10 cellular contexts compared by ENCODE assay signal in genomic region chr9:35828716-35829083, GRCh38. TPM values are rescaled to one million over a fixed set of nuclear protein-coding genes. Genes with fewer than 3 reads are reported as not detected.
A peak's percentile ranks its signal among the peaks of the same experiment; 100 is the strongest.
DNase-seq lines count a peak whose midpoint lies in the region; ATAC-seq and TF ChIP-seq lines count a peak whose summit lies in the region.
"Had no signal": no experiment of that assay in that cellular context is flagged by ENCODE, and none has a peak within 500 bp of the region (broad histone marks: within the 10 kb centered on the region; RNA-seq: fewer than 3 reads in every experiment).

Gene FAM221B, minus strand, starts transcription at chr9:35828732. Its CDS starts 2,571 bp downstream, at chr9:35826161.

- WGBS in trophoblast cell (ENCODE audit: extremely low coverage, insufficient coverage, insufficient read length): no CpG with 5 or more reads among the region's 21 CpGs

- H3K27me3 ChIP-seq in H7 (ENCODE audit: control insufficient read depth, insufficient read depth, low read length): no peaks in the 10 kb centered on the region; the same call in 1 of the 2 replicates
- no peaks in the 10 kb centered on the region for H3K27me3 ChIP-seq in WERI-Rb-1 (ENCODE audit: insufficient read depth, low read depth, severe bottlenecking)
- no peaks in the 10 kb centered on the region for H3K27me3 ChIP-seq in trophoblast cell (ENCODE audit: insufficient read depth, low read length)

- peak within 1 kb of the TSS; percentile 44 for H2AK5ac ChIP-seq in trophoblast cell (ENCODE audit: low read length)

- peak within 1 kb of the TSS; percentile 90 for H3K9ac ChIP-seq in trophoblast cell (ENCODE audit: low read length)

- peak within 1 kb of the TSS; percentile 99 for H3K4me2 ChIP-seq in trophoblast cell (ENCODE audit: low read length)

- TF ChIP-seq CTCF in WERI-Rb-1 (IDR thresholded peaks at IDR 0.05; ENCODE audit: low read depth, low read length) (no peak), fibroblast of the aortic adventitia (IDR thresholded peaks at IDR 0.05; ENCODE audit: insufficient read depth, low read length) (no peak)

- H2AFZ ChIP-seq in trophoblast cell (ENCODE audit: insufficient read depth, low read length, poor library complexity): peak within 1 kb of the TSS; percentile 94

- peak within 1 kb of the TSS; percentile 44 for H2BK5ac ChIP-seq in trophoblast cell (ENCODE audit: low read depth, low read length, poor library complexity)

- no peak for ATAC-seq in HG03025 (IDR thresholded peaks at IDR 0.05; ENCODE audit: low FRiP score, unreplicated experiment)

- H4K8ac ChIP-seq in trophoblast cell (ENCODE audit: low read depth, low read length): peak within 1 kb of the TSS; percentile 97

- H3K79me1 ChIP-seq in trophoblast cell (ENCODE audit: low read length): peaks cover 4% of the 10 kb centered on the region

- H3K4me1 ChIP-seq in trophoblast cell (ENCODE audit: control insufficient read depth in 1 of 2, insufficient read depth in 2 of 2, low read length in 2 of 2): peaks cover 22 to 27% of the 10 kb centered on the region in 2 experiments

- no peaks in the 10 kb centered on the region for H3K9me3 ChIP-seq in WERI-Rb-1 (ENCODE audit: severe bottlenecking)
- H3K9me3 ChIP-seq in trophoblast cell (ENCODE audit: insufficient read depth, low read depth, low read length): no peaks in the 10 kb centered on the region

- H3K4ac ChIP-seq in trophoblast cell (ENCODE audit: low read depth, low read length): peak within 1 kb of the TSS; percentile 73

- H3K27ac ChIP-seq in WERI-Rb-1 (peak within 1 kb of the TSS; percentile 78), trophoblast cell (ENCODE audit: low read depth, low read length) (no peak within 1 kb of the TSS)

- peak within 1 kb of the TSS; percentile 67 for H4K12ac ChIP-seq in trophoblast cell (ENCODE audit: low read depth, low read length)

- peaks cover 3% of the 10 kb centered on the region for H3K79me2 ChIP-seq in trophoblast cell (ENCODE audit: control insufficient read depth, insufficient read depth, low read length, poor library complexity)

- peak within 1 kb of the TSS; percentile 69 for H3K18ac ChIP-seq in trophoblast cell (ENCODE audit: low read length)

- H3K4me3 ChIP-seq in H7 (ENCODE audit: insufficient read depth, low read depth, low read length) (peak within 1 kb of the TSS; percentile 67), WERI-Rb-1 (ENCODE audit: low read depth, low read length) (peak within 1 kb of the TSS; percentile 69), fibroblast of the aortic adventitia (ENCODE audit: low read depth, low read length) (peak within 1 kb of the TSS; percentile 76), trophoblast cell (ENCODE audit: low read depth, low read length) (peak within 1 kb of the TSS; percentile 81)

- H3K14ac ChIP-seq in trophoblast cell (ENCODE audit: low read length): peak within 1 kb of the TSS; percentile 90

- intact Hi-C loops in posterior vena cava (cut with DNase I): loop anchor here (1.0 to 5.0 kb wide), 2 partner anchors 35 to 36 kb away; partner anchors contain the start of gene NPR2 (in 1 of the 2)

- peak within 1 kb of the TSS; percentile 20 for H2BK12ac ChIP-seq in trophoblast cell (ENCODE audit: low read length)

- peak; percentile 19 for DNase-seq in CD1c-positive myeloid dendritic cell (ENCODE audit: extremely low spot score)
- peak; percentile 85 for DNase-seq in H7
- no peak for DNase-seq in WERI-Rb-1
- DNase-seq in fibroblast of the aortic adventitia (ENCODE audit: low read depth): peak; percentile 19
- peak in 1 of 2 donors; percentile 10 for DNase-seq in trophoblast cell
- no peak for DNase-seq in posterior vena cava (ENCODE audit: low spot score)
- no peak for DNase-seq in cortex of kidney (lab: John Stamatoyannopoulos, UW)

- H3K23ac ChIP-seq in trophoblast cell (ENCODE audit: low read length): no peak within 1 kb of the TSS

- H2BK120ac ChIP-seq in trophoblast cell (ENCODE audit: insufficient read depth, low read length, poor library complexity): peak within 1 kb of the TSS; percentile 46

- H4K91ac ChIP-seq in trophoblast cell (ENCODE audit: low read depth, low read length): peak within 1 kb of the TSS; percentile 48

- H3K36me3 ChIP-seq in H7 (replicated peaks; ENCODE audit: control insufficient read depth, insufficient read depth, low read length): no peaks in the 10 kb centered on the region
- no peaks in the 10 kb centered on the region for H3K36me3 ChIP-seq in WERI-Rb-1
- H3K36me3 ChIP-seq in trophoblast cell (ENCODE audit: control insufficient read depth in 1 of 2, insufficient read depth in 2 of 2, low read length in 2 of 2): no peaks in the 10 kb centered on the region

RNA-seq across cellular contexts. Expression of gene FAM221B, which starts in this region (rescaled TPM):
- not detected in 2 replicates for total RNA-seq in H7 (2014; rRNA removed; shearing (Covaris generic))
- not detected in 2 replicates for total RNA-seq in fibroblast of the aortic adventitia (ENCODE audit: low replicate concordance)
- not detected in 2 replicates for polyA plus RNA-seq in trophoblast cell (2013)
- not detected for total RNA-seq in posterior vena cava
- total RNA-seq: LHCN-M2, renal cortical epithelial cell had no signal

Comparison
In these comparisons a context has a peak if more than half of its experiments do, and no peak if none do; other contexts are left out.
1. Peak in DNase-seq and H3K4me3 ChIP-seq in H7; RNA of the gene not detected or under 1 TPM.
2. Peak in DNase-seq and H3K4me3 ChIP-seq in fibroblast of the aortic adventitia; RNA of the gene not detected or under 1 TPM.